ENCODE assay signal across 22 cellular contexts in genomic region chr5:172920995-172921394, GRCh38. TPM values are rescaled to one million over a fixed set of nuclear protein-coding genes. Genes with fewer than 3 reads are reported as not detected.
DNase-seq lines count a peak whose midpoint lies in the region; ATAC-seq and TF ChIP-seq lines count a peak whose summit lies in the region.
"Had no signal": no experiment of that assay in that cellular context is flagged by ENCODE, and none has a peak within 500 bp of the region (broad histone marks: within the 10 kb centered on the region; RNA-seq: fewer than 3 reads in every experiment).

No MANE protein-coding gene starts in this region.

- H3K27ac ChIP-seq in right atrium auricular region (no peak overlapping the region), coronary artery (peak overlapping the region; percentile 31 to 72)
- H3K27ac ChIP-seq: KMS-11, testis had no signal

- no peak overlapping the region for H3K4me3 ChIP-seq in right atrium auricular region
- H3K4me3 ChIP-seq in coronary artery = no peak overlapping the region
- H3K4me3 ChIP-seq: GM12878, testis had no signal

- intact Hi-C loops in Right ventricle myocardium inferior (cut with DNase I) = no loop called here

- no peak for TF ChIP-seq CTCF in right atrium auricular region (IDR thresholded peaks at IDR 0.05)
- no peak for TF ChIP-seq CTCF in coronary artery (IDR thresholded peaks at IDR 0.05)
- TF ChIP-seq CTCF in neural crest cell (conservative IDR thresholded peaks at IDR 0.05) = no peak

- H3K4me1 Mint-ChIP-seq in neural crest cell = no peaks in the 10 kb centered on the region

- peaks cover 14% of the 10 kb centered on the region for H3K36me3 Mint-ChIP-seq in neural crest cell (ENCODE audit: low read depth)
- H3K36me3 Mint-ChIP-seq: natural killer cell treated with Interleukin-12 subunit alpha and Interleukin-12 subunit beta and Interleukin-15 and Interleukin-18, amount 100 ng/mL, for 72 hours had no signal

- ATAC-seq in Right ventricle myocardium inferior = no peak
- ATAC-seq: GM12878; natural killer cell treated with Interleukin-12 subunit alpha and Interleukin-12 subunit beta and Interleukin-15 and Interleukin-18, amount 100 ng/mL, for 72 hours; stimulated activated memory B cell treated with anti-CD40 and anti-IgM and Interleukin-4, amounts not matched to agents 10 μg/mL and 1 μg/mL and 100 μg/mL, for 72 hours had no signal

- DNase-seq in Right ventricle myocardium inferior (ENCODE audit: missing footprints) (peak; percentile 4), right atrium auricular region (ENCODE audit: low spot score) (no peak), coronary artery (ENCODE audit: low spot score) (no peak), neural crest cell (ENCODE audit: low read depth, low spot score) (no peak), NCI-H1417 (lab: John Stamatoyannopoulos, UW) (no peak), NCI-H1436 treated with DMSO at 0.1 percent for 48 hours (lab: John Stamatoyannopoulos, UW) (no peak), NCI-H748 treated with DMSO at 0.1 percent for 48 hours (lab: John Stamatoyannopoulos, UW) (no peak), iPS-NIHi11 (ENCODE audit: low spot score) (no peak)
- DNase-seq: 8988T; activated CD4-positive, alpha-beta T cell treated with anti-CD3 and anti-CD28 coated beads, Interleukin-2, amount 10 ng/mL, durations not matched to agents 24 days and 14 days; DND-41; MV-4-11; NCI-H1694 treated with DMSO at 0.1 percent for 48 hours; NCI-H82; small intestine; T-helper 2 cell; testis had no signal

- H3K36me3 ChIP-seq in right atrium auricular region = peaks cover 42% of the 10 kb centered on the region

- no peak overlapping the region for H3K4me3 Mint-ChIP-seq in neural crest cell
- H3K4me3 Mint-ChIP-seq: activated CD4-positive, alpha-beta T cell treated with anti-CD3 and anti-CD28 coated beads, Interleukin-2, amount 10 ng/mL, durations not matched to agents 24 days and 14 days; activated naive CD4-positive, alpha-beta T cell treated with anti-CD3 and anti-CD28 coated beads, Interleukin-2, amount 50 U/mL, for 24 hours; natural killer cell treated with Interleukin-12 subunit alpha and Interleukin-12 subunit beta and Interleukin-15 and Interleukin-18, amount 100 ng/mL, for 72 hours; stimulated activated memory B cell treated with anti-CD40 and anti-IgM and Interleukin-4, amounts not matched to agents 10 μg/mL and 1 μg/mL and 100 μg/mL, for 72 hours had no signal

- H3K27me3 ChIP-seq in right atrium auricular region = no peaks in the 10 kb centered on the region
- H3K27me3 ChIP-seq: testis had no signal

- H3K9me3 Mint-ChIP-seq in neural crest cell = no peaks in the 10 kb centered on the region
- H3K9me3 Mint-ChIP-seq: activated CD4-positive, alpha-beta T cell treated with anti-CD3 and anti-CD28 coated beads, Interleukin-2, amount 10 ng/mL, durations not matched to agents 24 days and 14 days; activated naive CD4-positive, alpha-beta T cell treated with anti-CD3 and anti-CD28 coated beads, Interleukin-2, amount 50 U/mL, for 24 hours; natural killer cell treated with Interleukin-12 subunit alpha and Interleukin-12 subunit beta and Interleukin-15 and Interleukin-18, amount 100 ng/mL, for 72 hours; stimulated activated memory B cell treated with anti-CD40 and anti-IgM and Interleukin-4, amounts not matched to agents 10 μg/mL and 1 μg/mL and 100 μg/mL, for 72 hours had no signal

- H3K4me1 ChIP-seq in right atrium auricular region = peaks cover 0 to 8% of the 10 kb centered on the region in 2 donors
- H3K4me1 ChIP-seq: testis had no signal

- H3K9me3 ChIP-seq in right atrium auricular region = no peaks in the 10 kb centered on the region
- H3K9me3 ChIP-seq: testis had no signal

- H3K27ac Mint-ChIP-seq in neural crest cell (ENCODE audit: unreplicated experiment) = peak overlapping the region; percentile 35
- H3K27ac Mint-ChIP-seq: activated CD4-positive, alpha-beta T cell treated with anti-CD3 and anti-CD28 coated beads, Interleukin-2, amount 10 ng/mL, durations not matched to agents 24 days and 14 days; activated naive CD4-positive, alpha-beta T cell treated with anti-CD3 and anti-CD28 coated beads, Interleukin-2, amount 50 U/mL, for 24 hours; natural killer cell treated with Interleukin-12 subunit alpha and Interleukin-12 subunit beta and Interleukin-15 and Interleukin-18, amount 100 ng/mL, for 72 hours; stimulated activated memory B cell treated with anti-CD40 and anti-IgM and Interleukin-4, amounts not matched to agents 10 μg/mL and 1 μg/mL and 100 μg/mL, for 72 hours had no signal

- no peaks in the 10 kb centered on the region for H3K27me3 Mint-ChIP-seq in neural crest cell (ENCODE audit: low read depth)
- H3K27me3 Mint-ChIP-seq: activated CD4-positive, alpha-beta T cell treated with anti-CD3 and anti-CD28 coated beads, Interleukin-2, amount 10 ng/mL, durations not matched to agents 24 days and 14 days; activated naive CD4-positive, alpha-beta T cell treated with anti-CD3 and anti-CD28 coated beads, Interleukin-2, amount 50 U/mL, for 24 hours; natural killer cell treated with Interleukin-12 subunit alpha and Interleukin-12 subunit beta and Interleukin-15 and Interleukin-18, amount 100 ng/mL, for 72 hours; stimulated activated memory B cell treated with anti-CD40 and anti-IgM and Interleukin-4, amounts not matched to agents 10 μg/mL and 1 μg/mL and 100 μg/mL, for 72 hours had no signal

RNA-seq across cellular contexts. Expression of gene RPL26L1, which starts 38.2 kb away (rescaled TPM):
- total RNA-seq in Right ventricle myocardium inferior = 23.9 TPM
- 10 to 100 TPM; 21.1 to 30.1 TPM for total RNA-seq in right atrium auricular region
- 54.6 and 57.5 TPM in 2 replicates for total RNA-seq in neural crest cell

Comparison
In these comparisons a context has a peak if more than half of its experiments do, and no peak if none do; other contexts are left out.
1. H3K27ac ChIP-seq: peak in coronary artery (2 of 2); none in right atrium auricular region (0 of 2).